9 cellular contexts compared by ENCODE assay signal in genomic region chr9:113620016-113620376, GRCh38.
A peak's percentile ranks its signal among the peaks of the same experiment; 100 is the strongest.
DNase-seq lines count a peak whose midpoint lies in the region; ATAC-seq and TF ChIP-seq lines count a peak whose summit lies in the region.
"Had no signal": no experiment of that assay in that cellular context is flagged by ENCODE, and none has a peak within 500 bp of the region (broad histone marks: within the 10 kb centered on the region; RNA-seq: fewer than 3 reads in every experiment).

No MANE protein-coding gene starts in this region.

- no peaks in the 10 kb centered on the region for H3F3A ChIP-seq in PC-3 (ENCODE audit: low read length, unreplicated experiment)

- H3K4me1 ChIP-seq in PC-3 (ENCODE audit: insufficient read depth, low read length) (peaks cover 33% of the 10 kb centered on the region), parathyroid adenoma (peaks cover 16% of the 10 kb centered on the region)

- H3K4me3 ChIP-seq in AG09309 (ENCODE audit: control insufficient read depth, low read depth, low read length): peak overlapping the region; percentile 1
- H3K4me3 ChIP-seq in PC-3 (ENCODE audit: low read length): no peak overlapping the region
- H3K4me3 ChIP-seq in foreskin fibroblast (ENCODE audit: low read depth in 1 of 2, low read length in 2 of 2): peak overlapping the region; percentile 12 to 15
- H3K4me3 ChIP-seq in parathyroid adenoma (ENCODE audit: low read depth, low read length): peak overlapping the region; percentile 19

- H3K4me2 ChIP-seq in PC-3 (ENCODE audit: low read length) (peak overlapping the region; percentile 42), parathyroid adenoma (ENCODE audit: low read length) (peak overlapping the region; percentile 77)

- H4K20me1 ChIP-seq in PC-3 (ENCODE audit: low read length): no peaks in the 10 kb centered on the region

- intact Hi-C loops in PC-3 (cut with micrococcal nuclease) (loop anchor here (2.0 kb wide), 1 partner anchor 31 kb away; no protein-coding TSS in a partner anchor), sciatic nerve (cut with DNase I) (no loop called here)

- H3K36me3 ChIP-seq in PC-3 (ENCODE audit: low read depth, low read length) (no peaks in the 10 kb centered on the region), parathyroid adenoma (ENCODE audit: control insufficient read depth, insufficient read depth, low read length) (no peaks in the 10 kb centered on the region)

- H3K27me3 ChIP-seq in PC-3 (ENCODE audit: low read length) (no peaks in the 10 kb centered on the region), parathyroid adenoma (ENCODE audit: control insufficient read depth, insufficient read depth, low read length) (no peaks in the 10 kb centered on the region)

- DNase-seq in AG09309 (ENCODE audit: low read depth) (no peak), PC-3 (no peak), foreskin fibroblast (no peak), sciatic nerve (ENCODE audit: low spot score) (no peak), DMS79 (lab: John Stamatoyannopoulos, UW) (no peak), NCI-H82 (lab: John Stamatoyannopoulos, UW) (no peak)
- DNase-seq: SIG-M5 had no signal

- CTCF ChIA-PET in PC-3 (lab: Charles Lee): no interaction called here

- no peaks in the 10 kb centered on the region for H3K9me2 ChIP-seq in PC-3 (replicated peaks; ENCODE audit: low read length)

- ATAC-seq in PC-3 (peak; percentile 8; the same call in 1 of the 2 replicates), sciatic nerve (no peak), GM18498 (IDR thresholded peaks at IDR 0.05; ENCODE audit: unreplicated experiment) (no peak)

- TSS peak; percentile 64 for BruUV-seq in PC-3 (replicated peaks; lab: Mats Ljungman, UMichigan)

- no peak overlapping the region for H2AFZ ChIP-seq in PC-3 (ENCODE audit: low read length)
- peak overlapping the region; percentile 50 for H2AFZ ChIP-seq in parathyroid adenoma

- peak overlapping the region; percentile 55 for H3K27ac ChIP-seq in PC-3 (ENCODE audit: low read length)
- peak overlapping the region; percentile 76 for H3K27ac ChIP-seq in parathyroid adenoma

- POLR2A ChIA-PET in PC-3 (lab: Charles Lee; ENCODE audit: unreplicated experiment): no interaction called here

- H3K79me2 ChIP-seq in PC-3 (ENCODE audit: low read length) (no peaks in the 10 kb centered on the region), parathyroid adenoma (no peaks in the 10 kb centered on the region)

- no peak overlapping the region for H3K9ac ChIP-seq in PC-3 (ENCODE audit: low read length)
- H3K9ac ChIP-seq in parathyroid adenoma: no peak overlapping the region

- H3K9me3 ChIP-seq in PC-3 (ENCODE audit: low read length): no peaks in the 10 kb centered on the region
- no peaks in the 10 kb centered on the region for H3K9me3 ChIP-seq in parathyroid adenoma (ENCODE audit: control insufficient read depth, low read length)

- TF ChIP-seq CTCF in AG09309 (IDR thresholded peaks at IDR 0.05; ENCODE audit: control insufficient read depth, insufficient read depth, low read depth, low read length, missing control alignments) (no peak), PC-3 (conservative IDR thresholded peaks at IDR 0.05; ENCODE audit: low read depth, low read length) (no peak), foreskin fibroblast (IDR thresholded peaks at IDR 0.05; ENCODE audit: low read depth, low read length) (no peak), parathyroid adenoma (IDR thresholded peaks at IDR 0.05) (no peak)
